In the genomic region with DNA sequence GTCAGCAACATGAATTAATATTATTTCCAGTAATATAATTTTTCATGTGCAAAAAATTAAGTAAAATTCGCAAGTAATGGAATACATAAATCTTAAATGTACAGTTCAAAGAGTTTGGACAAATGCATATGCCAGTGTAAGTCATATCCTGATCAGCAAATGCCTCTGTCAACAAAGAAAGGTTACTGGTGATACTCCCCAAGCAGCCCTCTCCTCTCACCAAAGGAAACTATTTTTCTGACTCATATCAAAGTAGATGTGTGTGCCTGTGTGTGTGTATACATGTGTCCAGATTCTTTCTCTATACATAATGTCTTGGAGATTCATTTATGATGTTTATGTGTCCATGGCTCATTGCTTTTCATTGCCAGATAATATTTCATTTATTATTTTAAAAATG, we compare ENCODE assay signal across 5 cellular contexts.
"Had no signal": no experiment of that assay in that cellular context is flagged by ENCODE, and none has a peak within 500 bp of the region (broad histone marks: within the 10 kb centered on the region; RNA-seq: fewer than 3 reads in every experiment).

No MANE protein-coding gene starts in this region.

- H3K4me3 ChIP-seq: GM23338 had no signal

- ATAC-seq: GM23338, HepG2 had no signal

- DNase-seq: H9, HCEC 1CT, KBM-7 had no signal
